1 cellular context compared by ENCODE assay signal in the genomic region with DNA sequence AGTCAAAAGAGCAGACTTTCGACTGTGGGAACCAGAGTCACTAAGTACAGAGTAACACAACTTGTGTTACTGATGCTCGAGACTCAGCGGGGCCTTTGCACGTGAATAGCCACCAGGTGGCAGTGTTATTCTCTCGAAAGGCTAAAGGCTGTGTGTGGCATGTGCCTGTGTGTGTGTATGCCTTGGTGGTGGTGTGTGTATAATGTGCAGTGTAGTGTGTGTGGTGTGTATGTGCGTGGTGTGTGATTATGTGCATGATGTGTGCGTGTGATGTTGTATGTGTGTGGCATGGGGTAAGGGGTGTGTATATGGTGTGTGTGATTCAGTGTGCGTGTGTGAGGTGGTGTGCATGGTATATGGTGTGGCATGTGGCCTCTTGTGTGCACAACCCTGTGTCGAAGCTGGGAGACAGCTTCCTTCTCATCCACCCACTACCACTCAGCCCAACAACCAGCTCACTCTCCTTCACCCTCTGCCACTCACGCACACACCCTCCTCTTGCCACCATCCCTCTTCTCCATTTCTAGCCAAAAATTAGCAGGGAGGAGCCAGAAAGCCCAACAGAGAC.
TF ChIP-seq lines count a peak whose summit lies in the region.

No MANE protein-coding gene starts in this region.

TF ChIP-seq in HepG2, 621 proteins besides CTCF, POLR2A, EP300 and RAD21 (continued from another document and continues in another):
- TF ChIP-seq, protein P1, sequence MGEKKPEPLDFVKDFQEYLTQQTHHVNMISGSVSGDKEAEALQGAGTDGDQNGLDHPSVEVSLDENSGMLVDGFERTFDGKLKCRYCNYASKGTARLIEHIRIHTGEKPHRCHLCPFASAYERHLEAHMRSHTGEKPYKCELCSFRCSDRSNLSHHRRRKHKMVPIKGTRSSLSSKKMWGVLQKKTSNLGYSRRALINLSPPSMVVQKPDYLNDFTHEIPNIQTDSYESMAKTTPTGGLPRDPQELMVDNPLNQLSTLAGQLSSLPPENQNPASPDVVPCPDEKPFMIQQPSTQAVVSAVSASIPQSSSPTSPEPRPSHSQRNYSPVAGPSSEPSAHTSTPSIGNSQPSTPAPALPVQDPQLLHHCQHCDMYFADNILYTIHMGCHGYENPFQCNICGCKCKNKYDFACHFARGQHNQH (CRISPR knock-in tag; IDR thresholded peaks at IDR 0.05), result 0 out of 2 replicates have a peak, but pooled peaks have one; percentile 33
- TF ChIP-seq SP4 (CRISPR knock-in tag; IDR thresholded peaks at IDR 0.05), result 0 out of 2 replicates have a peak, but pooled peaks have one; percentile 30
- peak; percentile 9; the same call in 1 of the 2 replicates for TF ChIP-seq CREB1 (IDR thresholded peaks at IDR 0.05)
- TF ChIP-seq CREB1 (CRISPR knock-in tag; IDR thresholded peaks at IDR 0.05), result no peak
- TF ChIP-seq ZNF780A (CRISPR knock-in tag; IDR thresholded peaks at IDR 0.05), result peak; percentile 56; the same call in 1 of the 2 replicates
- TF ChIP-seq EZH2 (conservative IDR thresholded peaks at IDR 0.05; ENCODE audit: low read depth, low read length), result no peak
- TF ChIP-seq, protein P2, sequence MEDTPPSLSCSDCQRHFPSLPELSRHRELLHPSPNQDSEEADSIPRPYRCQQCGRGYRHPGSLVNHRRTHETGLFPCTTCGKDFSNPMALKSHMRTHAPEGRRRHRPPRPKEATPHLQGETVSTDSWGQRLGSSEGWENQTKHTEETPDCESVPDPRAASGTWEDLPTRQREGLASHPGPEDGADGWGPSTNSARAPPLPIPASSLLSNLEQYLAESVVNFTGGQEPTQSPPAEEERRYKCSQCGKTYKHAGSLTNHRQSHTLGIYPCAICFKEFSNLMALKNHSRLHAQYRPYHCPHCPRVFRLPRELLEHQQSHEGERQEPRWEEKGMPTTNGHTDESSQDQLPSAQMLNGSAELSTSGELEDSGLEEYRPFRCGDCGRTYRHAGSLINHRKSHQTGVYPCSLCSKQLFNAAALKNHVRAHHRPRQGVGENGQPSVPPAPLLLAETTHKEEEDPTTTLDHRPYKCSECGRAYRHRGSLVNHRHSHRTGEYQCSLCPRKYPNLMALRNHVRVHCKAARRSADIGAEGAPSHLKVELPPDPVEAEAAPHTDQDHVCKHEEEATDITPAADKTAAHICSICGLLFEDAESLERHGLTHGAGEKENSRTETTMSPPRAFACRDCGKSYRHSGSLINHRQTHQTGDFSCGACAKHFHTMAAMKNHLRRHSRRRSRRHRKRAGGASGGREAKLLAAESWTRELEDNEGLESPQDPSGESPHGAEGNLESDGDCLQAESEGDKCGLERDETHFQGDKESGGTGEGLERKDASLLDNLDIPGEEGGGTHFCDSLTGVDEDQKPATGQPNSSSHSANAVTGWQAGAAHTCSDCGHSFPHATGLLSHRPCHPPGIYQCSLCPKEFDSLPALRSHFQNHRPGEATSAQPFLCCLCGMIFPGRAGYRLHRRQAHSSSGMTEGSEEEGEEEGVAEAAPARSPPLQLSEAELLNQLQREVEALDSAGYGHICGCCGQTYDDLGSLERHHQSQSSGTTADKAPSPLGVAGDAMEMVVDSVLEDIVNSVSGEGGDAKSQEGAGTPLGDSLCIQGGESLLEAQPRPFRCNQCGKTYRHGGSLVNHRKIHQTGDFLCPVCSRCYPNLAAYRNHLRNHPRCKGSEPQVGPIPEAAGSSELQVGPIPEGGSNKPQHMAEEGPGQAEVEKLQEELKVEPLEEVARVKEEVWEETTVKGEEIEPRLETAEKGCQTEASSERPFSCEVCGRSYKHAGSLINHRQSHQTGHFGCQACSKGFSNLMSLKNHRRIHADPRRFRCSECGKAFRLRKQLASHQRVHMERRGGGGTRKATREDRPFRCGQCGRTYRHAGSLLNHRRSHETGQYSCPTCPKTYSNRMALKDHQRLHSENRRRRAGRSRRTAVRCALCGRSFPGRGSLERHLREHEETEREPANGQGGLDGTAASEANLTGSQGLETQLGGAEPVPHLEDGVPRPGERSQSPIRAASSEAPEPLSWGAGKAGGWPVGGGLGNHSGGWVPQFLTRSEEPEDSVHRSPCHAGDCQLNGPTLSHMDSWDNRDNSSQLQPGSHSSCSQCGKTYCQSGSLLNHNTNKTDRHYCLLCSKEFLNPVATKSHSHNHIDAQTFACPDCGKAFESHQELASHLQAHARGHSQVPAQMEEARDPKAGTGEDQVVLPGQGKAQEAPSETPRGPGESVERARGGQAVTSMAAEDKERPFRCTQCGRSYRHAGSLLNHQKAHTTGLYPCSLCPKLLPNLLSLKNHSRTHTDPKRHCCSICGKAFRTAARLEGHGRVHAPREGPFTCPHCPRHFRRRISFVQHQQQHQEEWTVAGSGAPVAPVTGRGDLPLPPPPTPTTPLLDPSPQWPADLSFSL (CRISPR knock-in tag; IDR thresholded peaks at IDR 0.05), result peak; percentile 95
- no peak for TF ChIP-seq SNRNP70 (IDR thresholded peaks at IDR 0.05; ENCODE audit: low read depth, low read length)
- 0 out of 2 replicates have a peak, but pooled peaks have one; percentile 34 for TF ChIP-seq FOXP1 (IDR thresholded peaks at IDR 0.05)
- no peak for TF ChIP-seq FOXP1 (CRISPR knock-in tag; IDR thresholded peaks at IDR 0.05)
- TF ChIP-seq, protein P3, sequence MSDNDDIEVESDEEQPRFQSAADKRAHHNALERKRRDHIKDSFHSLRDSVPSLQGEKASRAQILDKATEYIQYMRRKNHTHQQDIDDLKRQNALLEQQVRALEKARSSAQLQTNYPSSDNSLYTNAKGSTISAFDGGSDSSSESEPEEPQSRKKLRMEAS (IDR thresholded peaks at IDR 0.05), result peak; percentile 21; the same call in 1 of the 2 replicates
- 0 out of 2 replicates have a peak, but pooled peaks have one; percentile 9 for TF ChIP-seq FOXA1 (IDR thresholded peaks at IDR 0.05)
- TF ChIP-seq FOXA1 (CRISPR knock-in tag; IDR thresholded peaks at IDR 0.05), result no peak
- TF ChIP-seq SMC3 (IDR thresholded peaks at IDR 0.05; ENCODE audit: low read length), result peak; percentile 90
- TF ChIP-seq, protein P4, sequence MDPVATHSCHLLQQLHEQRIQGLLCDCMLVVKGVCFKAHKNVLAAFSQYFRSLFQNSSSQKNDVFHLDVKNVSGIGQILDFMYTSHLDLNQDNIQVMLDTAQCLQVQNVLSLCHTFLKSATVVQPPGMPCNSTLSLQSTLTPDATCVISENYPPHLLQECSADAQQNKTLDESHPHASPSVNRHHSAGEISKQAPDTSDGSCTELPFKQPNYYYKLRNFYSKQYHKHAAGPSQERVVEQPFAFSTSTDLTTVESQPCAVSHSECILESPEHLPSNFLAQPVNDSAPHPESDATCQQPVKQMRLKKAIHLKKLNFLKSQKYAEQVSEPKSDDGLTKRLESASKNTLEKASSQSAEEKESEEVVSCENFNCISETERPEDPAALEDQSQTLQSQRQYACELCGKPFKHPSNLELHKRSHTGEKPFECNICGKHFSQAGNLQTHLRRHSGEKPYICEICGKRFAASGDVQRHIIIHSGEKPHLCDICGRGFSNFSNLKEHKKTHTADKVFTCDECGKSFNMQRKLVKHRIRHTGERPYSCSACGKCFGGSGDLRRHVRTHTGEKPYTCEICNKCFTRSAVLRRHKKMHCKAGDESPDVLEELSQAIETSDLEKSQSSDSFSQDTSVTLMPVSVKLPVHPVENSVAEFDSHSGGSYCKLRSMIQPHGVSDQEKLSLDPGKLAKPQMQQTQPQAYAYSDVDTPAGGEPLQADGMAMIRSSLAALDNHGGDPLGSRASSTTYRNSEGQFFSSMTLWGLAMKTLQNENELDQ (CRISPR knock-in tag; IDR thresholded peaks at IDR 0.05; ENCODE audit: borderline replicate concordance), result no peak
- no peak for TF ChIP-seq HNF4A (CRISPR knock-in tag; IDR thresholded peaks at IDR 0.05)
- 0 out of 2 replicates have a peak, but pooled peaks have one; percentile 40 for TF ChIP-seq ZNF567 (CRISPR knock-in tag; IDR thresholded peaks at IDR 0.05; ENCODE audit: borderline replicate concordance)
- peak; percentile 35; the same call in 1 of the 2 replicates for TF ChIP-seq RAD51 (IDR thresholded peaks at IDR 0.05; ENCODE audit: borderline replicate concordance)
- peak; percentile 95 for TF ChIP-seq STAG1 (CRISPR knock-in tag; IDR thresholded peaks at IDR 0.05)
- no peak for TF ChIP-seq NFKBIZ (CRISPR knock-in tag; IDR thresholded peaks at IDR 0.05)
- 0 out of 2 replicates have a peak, but pooled peaks have one; percentile 31 for TF ChIP-seq BORCS8-MEF2B (CRISPR knock-in tag; IDR thresholded peaks at IDR 0.05)
- TF ChIP-seq, protein P5, sequence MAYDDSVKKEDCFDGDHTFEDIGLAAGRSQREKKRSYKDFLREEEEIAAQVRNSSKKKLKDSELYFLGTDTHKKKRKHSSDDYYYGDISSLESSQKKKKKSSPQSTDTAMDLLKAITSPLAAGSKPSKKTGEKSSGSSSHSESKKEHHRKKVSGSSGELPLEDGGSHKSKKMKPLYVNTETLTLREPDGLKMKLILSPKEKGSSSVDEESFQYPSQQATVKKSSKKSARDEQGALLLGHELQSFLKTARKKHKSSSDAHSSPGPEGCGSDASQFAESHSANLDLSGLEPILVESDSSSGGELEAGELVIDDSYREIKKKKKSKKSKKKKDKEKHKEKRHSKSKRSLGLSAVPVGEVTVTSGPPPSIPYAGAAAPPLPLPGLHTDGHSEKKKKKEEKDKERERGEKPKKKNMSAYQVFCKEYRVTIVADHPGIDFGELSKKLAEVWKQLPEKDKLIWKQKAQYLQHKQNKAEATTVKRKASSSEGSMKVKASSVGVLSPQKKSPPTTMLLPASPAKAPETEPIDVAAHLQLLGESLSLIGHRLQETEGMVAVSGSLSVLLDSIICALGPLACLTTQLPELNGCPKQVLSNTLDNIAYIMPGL (CRISPR knock-in tag; IDR thresholded peaks at IDR 0.05; ENCODE audit: borderline replicate concordance in 1 of 2, low read depth in 1 of 2), result 0 out of 4 replicates have a peak, but pooled peaks of 1 of the 2 experiments have one; percentile 30
- no peak for TF ChIP-seq PAWR (CRISPR knock-in tag; IDR thresholded peaks at IDR 0.05; ENCODE audit: borderline replicate concordance)
- TF ChIP-seq ARNT (IDR thresholded peaks at IDR 0.05), result 0 out of 2 replicates have a peak, but pooled peaks have one; percentile 19
- TF ChIP-seq, protein P6, sequence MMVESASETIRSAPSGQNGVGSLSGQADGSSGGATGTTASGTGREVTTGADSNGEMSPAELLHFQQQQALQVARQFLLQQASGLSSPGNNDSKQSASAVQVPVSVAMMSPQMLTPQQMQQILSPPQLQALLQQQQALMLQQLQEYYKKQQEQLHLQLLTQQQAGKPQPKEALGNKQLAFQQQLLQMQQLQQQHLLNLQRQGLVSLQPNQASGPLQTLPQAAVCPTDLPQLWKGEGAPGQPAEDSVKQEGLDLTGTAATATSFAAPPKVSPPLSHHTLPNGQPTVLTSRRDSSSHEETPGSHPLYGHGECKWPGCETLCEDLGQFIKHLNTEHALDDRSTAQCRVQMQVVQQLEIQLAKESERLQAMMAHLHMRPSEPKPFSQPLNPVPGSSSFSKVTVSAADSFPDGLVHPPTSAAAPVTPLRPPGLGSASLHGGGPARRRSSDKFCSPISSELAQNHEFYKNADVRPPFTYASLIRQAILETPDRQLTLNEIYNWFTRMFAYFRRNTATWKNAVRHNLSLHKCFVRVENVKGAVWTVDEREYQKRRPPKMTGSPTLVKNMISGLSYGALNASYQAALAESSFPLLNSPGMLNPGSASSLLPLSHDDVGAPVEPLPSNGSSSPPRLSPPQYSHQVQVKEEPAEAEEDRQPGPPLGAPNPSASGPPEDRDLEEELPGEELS (CRISPR knock-in tag; IDR thresholded peaks at IDR 0.05), result no peak
- TF ChIP-seq, protein P7, sequence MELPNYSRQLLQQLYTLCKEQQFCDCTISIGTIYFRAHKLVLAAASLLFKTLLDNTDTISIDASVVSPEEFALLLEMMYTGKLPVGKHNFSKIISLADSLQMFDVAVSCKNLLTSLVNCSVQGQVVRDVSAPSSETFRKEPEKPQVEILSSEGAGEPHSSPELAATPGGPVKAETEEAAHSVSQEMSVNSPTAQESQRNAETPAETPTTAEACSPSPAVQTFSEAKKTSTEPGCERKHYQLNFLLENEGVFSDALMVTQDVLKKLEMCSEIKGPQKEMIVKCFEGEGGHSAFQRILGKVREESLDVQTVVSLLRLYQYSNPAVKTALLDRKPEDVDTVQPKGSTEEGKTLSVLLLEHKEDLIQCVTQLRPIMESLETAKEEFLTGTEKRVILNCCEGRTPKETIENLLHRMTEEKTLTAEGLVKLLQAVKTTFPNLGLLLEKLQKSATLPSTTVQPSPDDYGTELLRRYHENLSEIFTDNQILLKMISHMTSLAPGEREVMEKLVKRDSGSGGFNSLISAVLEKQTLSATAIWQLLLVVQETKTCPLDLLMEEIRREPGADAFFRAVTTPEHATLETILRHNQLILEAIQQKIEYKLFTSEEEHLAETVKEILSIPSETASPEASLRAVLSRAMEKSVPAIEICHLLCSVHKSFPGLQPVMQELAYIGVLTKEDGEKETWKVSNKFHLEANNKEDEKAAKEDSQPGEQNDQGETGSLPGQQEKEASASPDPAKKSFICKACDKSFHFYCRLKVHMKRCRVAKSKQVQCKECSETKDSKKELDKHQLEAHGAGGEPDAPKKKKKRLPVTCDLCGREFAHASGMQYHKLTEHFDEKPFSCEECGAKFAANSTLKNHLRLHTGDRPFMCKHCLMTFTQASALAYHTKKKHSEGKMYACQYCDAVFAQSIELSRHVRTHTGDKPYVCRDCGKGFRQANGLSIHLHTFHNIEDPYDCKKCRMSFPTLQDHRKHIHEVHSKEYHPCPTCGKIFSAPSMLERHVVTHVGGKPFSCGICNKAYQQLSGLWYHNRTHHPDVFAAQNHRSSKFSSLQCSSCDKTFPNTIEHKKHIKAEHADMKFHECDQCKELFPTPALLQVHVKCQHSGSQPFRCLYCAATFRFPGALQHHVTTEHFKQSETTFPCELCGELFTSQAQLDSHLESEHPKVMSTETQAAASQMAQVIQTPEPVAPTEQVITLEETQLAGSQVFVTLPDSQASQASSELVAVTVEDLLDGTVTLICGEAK (IDR thresholded peaks at IDR 0.05), result 0 out of 2 replicates have a peak, but pooled peaks have one; percentile 17
- TF ChIP-seq, protein P7 (CRISPR knock-in tag; IDR thresholded peaks at IDR 0.05), result no peak
- TF ChIP-seq FOXK1 (CRISPR knock-in tag; IDR thresholded peaks at IDR 0.05; ENCODE audit: borderline replicate concordance, low read depth), result no peak
- peak; percentile 53; the same call in 1 of the 2 replicates for TF ChIP-seq LCORL (IDR thresholded peaks at IDR 0.05)
- no peak for TF ChIP-seq LCORL (CRISPR knock-in tag; IDR thresholded peaks at IDR 0.05)
